8 cellular contexts compared by ENCODE assay signal in the genomic region with DNA sequence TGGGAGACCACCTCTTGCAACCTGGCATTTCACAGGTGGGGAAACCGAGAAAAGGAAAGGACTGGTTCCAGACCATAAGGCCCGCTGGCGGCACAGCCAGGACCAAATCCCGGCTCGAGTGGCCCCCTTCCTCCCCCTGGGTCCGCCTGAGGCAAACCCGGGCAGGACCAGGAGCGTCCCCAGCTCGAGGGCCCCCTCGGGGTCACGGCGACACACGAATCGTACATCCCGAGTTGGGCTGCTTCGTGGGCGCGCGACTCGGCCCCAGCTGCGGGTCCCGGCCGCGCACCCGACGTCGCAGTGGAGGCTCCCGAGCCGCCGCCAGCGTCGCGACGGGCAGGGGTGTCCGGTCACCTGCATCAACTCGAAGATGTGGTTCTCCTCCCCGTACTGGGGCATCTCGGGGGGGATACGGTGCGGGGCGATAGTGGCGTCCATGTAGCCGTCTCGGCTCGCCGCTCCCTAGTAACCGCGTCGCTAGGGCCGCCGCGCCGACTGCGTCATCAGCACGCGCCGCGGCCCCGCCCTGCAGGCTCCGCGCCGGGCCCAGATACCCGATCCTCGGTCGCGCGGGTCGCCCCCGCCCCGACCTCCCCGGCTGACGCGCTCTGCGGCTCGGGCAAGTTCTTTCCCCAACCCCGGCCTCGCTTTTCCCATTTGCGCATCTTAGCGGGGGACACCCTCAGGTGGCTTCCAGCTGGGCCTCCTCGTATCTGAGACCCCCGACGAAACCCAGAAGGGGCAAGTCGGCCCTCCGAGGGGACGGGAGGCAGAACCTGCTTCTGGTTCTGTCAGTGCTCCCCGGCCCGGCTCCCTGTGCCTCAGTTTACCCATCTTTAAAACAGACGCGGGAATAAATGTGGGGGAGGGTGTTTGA. TPM values are rescaled to one million over a fixed set of nuclear protein-coding genes. Genes with fewer than 3 reads are reported as not detected.
A peak's percentile ranks its signal among the peaks of the same experiment; 100 is the strongest.
DNase-seq lines count a peak whose midpoint lies in the region; ATAC-seq and TF ChIP-seq lines count a peak whose summit lies in the region.

A gene with protein sequence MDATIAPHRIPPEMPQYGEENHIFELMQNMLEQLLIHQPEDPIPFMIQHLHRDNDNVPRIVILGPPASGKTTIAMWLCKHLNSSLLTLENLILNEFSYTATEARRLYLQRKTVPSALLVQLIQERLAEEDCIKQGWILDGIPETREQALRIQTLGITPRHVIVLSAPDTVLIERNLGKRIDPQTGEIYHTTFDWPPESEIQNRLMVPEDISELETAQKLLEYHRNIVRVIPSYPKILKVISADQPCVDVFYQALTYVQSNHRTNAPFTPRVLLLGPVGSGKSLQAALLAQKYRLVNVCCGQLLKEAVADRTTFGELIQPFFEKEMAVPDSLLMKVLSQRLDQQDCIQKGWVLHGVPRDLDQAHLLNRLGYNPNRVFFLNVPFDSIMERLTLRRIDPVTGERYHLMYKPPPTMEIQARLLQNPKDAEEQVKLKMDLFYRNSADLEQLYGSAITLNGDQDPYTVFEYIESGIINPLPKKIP (minus strand): TSS at position 467 of the 877 bp plus-strand sequence. CDS start 29 bp downstream, at position 438.

- H3K4me3 Mint-ChIP-seq in CD8-positive, alpha-beta memory T cell: peak within 1 kb of the TSS; percentile 77 to 90 (median 84)
- H3K4me3 Mint-ChIP-seq in T-cell (peak within 1 kb of the TSS; percentile 76 to 83 (median 80)), progenitor cell of endocrine pancreas (ENCODE audit: low read depth) (peak within 1 kb of the TSS; percentile 81), type B pancreatic cell (peak within 1 kb of the TSS; percentile 85)

- H3K9me3 ChIP-seq in CD8-positive, alpha-beta memory T cell (ENCODE audit: low read length): no peaks in the 10 kb centered on the region
- H3K9me3 ChIP-seq in KOPT-K1 (ENCODE audit: insufficient read depth, low read length, poor library complexity, severe bottlenecking): no peaks in the 10 kb centered on the region

- peak within 1 kb of the TSS; percentile 80 for H3K27ac ChIP-seq in CD8-positive, alpha-beta memory T cell (ENCODE audit: low read depth, low read length)
- peak within 1 kb of the TSS; percentile 88 for H3K27ac ChIP-seq in KOPT-K1 (ENCODE audit: low read depth, low read length, poor library complexity, severe bottlenecking)
- H3K27ac ChIP-seq in angular gyrus (ENCODE audit: low read depth, low read length): peak within 1 kb of the TSS; percentile 51

- peak within 1 kb of the TSS; percentile 93 for H3K4me3 ChIP-seq in CD8-positive, alpha-beta memory T cell (ENCODE audit: low read length)

- peak; percentile 65 to 82 (median 75) for DNase-seq in CD8-positive, alpha-beta memory T cell
- DNase-seq in T-cell: peak; percentile 46 to 81 (median 68)
- peak; percentile 89 for DNase-seq in left ventricle myocardium superior
- peak; percentile 71 for DNase-seq in progenitor cell of endocrine pancreas (ENCODE audit: low spot score, unreplicated experiment)
- DNase-seq in type B pancreatic cell (ENCODE audit: extremely low spot score, unreplicated experiment): peak; percentile 88

- TF ChIP-seq CTCF in progenitor cell of endocrine pancreas (IDR thresholded peaks at IDR 0.05; ENCODE audit: unreplicated experiment): no peak
- TF ChIP-seq CTCF in type B pancreatic cell (conservative IDR thresholded peaks at IDR 0.05): no peak

- ATAC-seq in GM19467 (IDR thresholded peaks at IDR 0.05; ENCODE audit: unreplicated experiment) (peak; percentile 48), T-cell (replicated peaks in 1 of 4) (peak; percentile 79 to 95 (median 90)), left ventricle myocardium superior (peak; percentile 95)

- peaks cover 17 to 32% (median 23%) of the 10 kb centered on the region in 3 donors for H3K4me1 Mint-ChIP-seq in CD8-positive, alpha-beta memory T cell
- H3K4me1 Mint-ChIP-seq in T-cell (peaks cover 11 to 22% (median 14%) of the 10 kb centered on the region in 3 donors), progenitor cell of endocrine pancreas (ENCODE audit: low read depth) (no peaks in the 10 kb centered on the region), type B pancreatic cell (ENCODE audit: unreplicated experiment) (peaks cover 10% of the 10 kb centered on the region)

- CTCF ChIA-PET in CD8-positive, alpha-beta memory T cell (lab: Charles Lee): interaction anchor here (1.4 kb wide), 1 partner anchor 23 kb away, joined by 3 read pairs; no protein-coding TSS in a partner anchor
- CTCF ChIA-PET in T-cell (lab: Charles Lee): interaction anchor here in 1 of 2 donors (0.9 to 1.4 kb wide), 2 partner anchors 24 to 31 kb away, joined by 3 to 8 read pairs; no protein-coding TSS in a partner anchor

- H3K36me3 Mint-ChIP-seq in CD8-positive, alpha-beta memory T cell: no peaks in the 10 kb centered on the region
- no peaks in the 10 kb centered on the region for H3K36me3 Mint-ChIP-seq in T-cell
- H3K36me3 Mint-ChIP-seq in progenitor cell of endocrine pancreas (ENCODE audit: insufficient read depth): no peaks in the 10 kb centered on the region
- no peaks in the 10 kb centered on the region for H3K36me3 Mint-ChIP-seq in type B pancreatic cell

- H3K36me3 ChIP-seq in CD8-positive, alpha-beta memory T cell (ENCODE audit: insufficient read depth, low read length): no peaks in the 10 kb centered on the region
- H3K36me3 ChIP-seq in KOPT-K1 (ENCODE audit: insufficient read depth, low read length): no peaks in the 10 kb centered on the region

- no peaks in the 10 kb centered on the region for H3K9me3 Mint-ChIP-seq in CD8-positive, alpha-beta memory T cell
- H3K9me3 Mint-ChIP-seq in T-cell: no peaks in the 10 kb centered on the region
- H3K9me3 Mint-ChIP-seq in progenitor cell of endocrine pancreas (ENCODE audit: low read depth): no peaks in the 10 kb centered on the region
- H3K9me3 Mint-ChIP-seq in type B pancreatic cell: no peaks in the 10 kb centered on the region

- POLR2A ChIA-PET in CD8-positive, alpha-beta memory T cell (lab: Charles Lee): interaction anchor here (1.1 kb wide), 1 partner anchor 31 kb away, joined by 3 read pairs; no protein-coding TSS in a partner anchor
- POLR2A ChIA-PET in T-cell (lab: Charles Lee): no interaction called here

- peaks cover 0 to 2% of the 10 kb centered on the region in 2 donors for H3K27me3 Mint-ChIP-seq in CD8-positive, alpha-beta memory T cell
- H3K27me3 Mint-ChIP-seq in T-cell (no peaks in the 10 kb centered on the region), progenitor cell of endocrine pancreas (peaks cover 4% of the 10 kb centered on the region), type B pancreatic cell (no peaks in the 10 kb centered on the region)

- H3K27ac Mint-ChIP-seq in CD8-positive, alpha-beta memory T cell: peak within 1 kb of the TSS; percentile 81 to 97 (median 90)
- H3K27ac Mint-ChIP-seq in T-cell (peak within 1 kb of the TSS; percentile 25 to 32), progenitor cell of endocrine pancreas (peak within 1 kb of the TSS; percentile 83), type B pancreatic cell (peak within 1 kb of the TSS; percentile 77)

- H3K27me3 ChIP-seq in CD8-positive, alpha-beta memory T cell (ENCODE audit: insufficient read depth, low read length, poor library complexity, severe bottlenecking): no peaks in the 10 kb centered on the region

- H3K4me1 ChIP-seq in CD8-positive, alpha-beta memory T cell (ENCODE audit: insufficient read depth, low read length): peaks cover 5% of the 10 kb centered on the region

- intact Hi-C loops in left ventricle myocardium superior (cut with micrococcal nuclease): no loop called here

RNA-seq across cellular contexts. Expression of the gene that starts here (rescaled TPM):
- total RNA-seq in CD8-positive, alpha-beta memory T cell: not detected
- not detected for polyA plus RNA-seq in CD8-positive, alpha-beta memory T cell
- total RNA-seq in T-cell: not detected
- 0.42 TPM for total RNA-seq in left ventricle myocardium superior
- 1.1 and 1.9 TPM in 2 replicates for total RNA-seq in progenitor cell of endocrine pancreas
- total RNA-seq in type B pancreatic cell (ENCODE audit: low replicate concordance): 4.6 and 5.5 TPM in 2 replicates

Comparison
In these comparisons a context has a peak if more than half of its experiments do, and no peak if none do; other contexts are left out.
1. Peak in every context shown above with its lines: DNase-seq, ATAC-seq, H3K4me3 ChIP-seq and H3K27ac ChIP-seq.
2. Peak in DNase-seq, H3K4me3 ChIP-seq and H3K27ac ChIP-seq in CD8-positive, alpha-beta memory T cell; RNA of the gene not detected or under 1 TPM.
3. Peak in DNase-seq and ATAC-seq in T-cell; RNA of the gene not detected or under 1 TPM.
4. Peak in DNase-seq and ATAC-seq in left ventricle myocardium superior; RNA of the gene not detected or under 1 TPM.
5. H3K27ac Mint-ChIP-seq: peak in every context shown above with its lines; median percentile 90 in CD8-positive, alpha-beta memory T cell; 83 in progenitor cell of endocrine pancreas; 77 in type B pancreatic cell; 28 in T-cell.